In the genomic region with DNA sequence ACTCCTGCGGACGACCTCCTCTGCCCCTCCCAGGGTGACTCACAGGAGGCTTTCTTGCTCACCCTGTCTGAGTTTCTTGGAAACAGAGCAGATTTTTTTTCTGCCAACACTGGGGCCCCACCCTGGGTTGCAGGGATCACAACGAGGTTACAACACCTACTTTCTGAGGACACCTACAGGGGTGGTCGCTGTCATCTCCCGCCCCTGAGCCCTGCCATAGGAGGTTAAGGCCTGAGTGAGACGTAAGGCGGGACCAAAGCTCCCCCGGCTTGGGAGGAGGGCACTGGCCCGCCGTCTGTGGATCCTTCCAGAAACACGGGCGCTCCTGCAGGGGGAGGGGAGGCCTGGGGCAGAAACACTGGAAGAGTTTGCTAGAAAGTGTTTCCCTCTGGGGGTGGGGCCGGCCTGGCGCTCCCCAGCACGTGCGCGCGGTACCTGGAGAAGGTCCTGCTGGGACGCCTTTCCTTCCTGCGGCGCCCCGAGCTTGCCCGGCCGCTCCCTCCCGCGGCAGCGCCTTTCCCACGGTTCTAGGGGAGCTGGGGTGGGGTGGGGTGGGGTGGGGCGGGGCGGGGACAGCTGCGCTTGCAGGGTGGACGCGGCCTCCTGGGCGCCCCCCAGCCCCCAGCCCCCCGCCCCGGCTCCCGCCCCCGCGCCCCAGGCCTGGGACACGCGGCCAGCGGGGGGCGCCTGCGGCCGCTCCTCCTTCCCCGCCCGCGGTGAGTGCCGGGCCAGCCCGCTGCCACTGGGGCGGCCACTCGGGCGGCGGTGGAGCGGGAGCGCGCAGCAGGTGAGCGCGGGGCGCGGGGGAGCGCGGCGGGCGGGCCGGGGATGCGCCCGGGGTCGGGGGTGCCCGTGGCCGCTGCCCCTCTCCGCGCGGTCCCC, we compare ENCODE assay signal across 1 cellular context.
A peak's percentile ranks its signal among the peaks of the same experiment; 100 is the strongest.
TF ChIP-seq lines count a peak whose summit lies in the region.

No MANE protein-coding gene starts in this region.

TF ChIP-seq in K562, 482 proteins besides CTCF, POLR2A, EP300 and RAD21 (continued from another document and continues in another):
- TF ChIP-seq, protein P1, sequence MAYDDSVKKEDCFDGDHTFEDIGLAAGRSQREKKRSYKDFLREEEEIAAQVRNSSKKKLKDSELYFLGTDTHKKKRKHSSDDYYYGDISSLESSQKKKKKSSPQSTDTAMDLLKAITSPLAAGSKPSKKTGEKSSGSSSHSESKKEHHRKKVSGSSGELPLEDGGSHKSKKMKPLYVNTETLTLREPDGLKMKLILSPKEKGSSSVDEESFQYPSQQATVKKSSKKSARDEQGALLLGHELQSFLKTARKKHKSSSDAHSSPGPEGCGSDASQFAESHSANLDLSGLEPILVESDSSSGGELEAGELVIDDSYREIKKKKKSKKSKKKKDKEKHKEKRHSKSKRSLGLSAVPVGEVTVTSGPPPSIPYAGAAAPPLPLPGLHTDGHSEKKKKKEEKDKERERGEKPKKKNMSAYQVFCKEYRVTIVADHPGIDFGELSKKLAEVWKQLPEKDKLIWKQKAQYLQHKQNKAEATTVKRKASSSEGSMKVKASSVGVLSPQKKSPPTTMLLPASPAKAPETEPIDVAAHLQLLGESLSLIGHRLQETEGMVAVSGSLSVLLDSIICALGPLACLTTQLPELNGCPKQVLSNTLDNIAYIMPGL (CRISPR knock-in tag; IDR thresholded peaks at IDR 0.05) = 0 out of 2 replicates have a peak, but pooled peaks have one; percentile 53
- peak; percentile 73 to 76; a peak in 3 of 4 replicates for TF ChIP-seq KDM1A (IDR thresholded peaks at IDR 0.05)
- no peak for TF ChIP-seq TAF9B (IDR thresholded peaks at IDR 0.05; ENCODE audit: partially characterized antibody)
- TF ChIP-seq, protein P2, sequence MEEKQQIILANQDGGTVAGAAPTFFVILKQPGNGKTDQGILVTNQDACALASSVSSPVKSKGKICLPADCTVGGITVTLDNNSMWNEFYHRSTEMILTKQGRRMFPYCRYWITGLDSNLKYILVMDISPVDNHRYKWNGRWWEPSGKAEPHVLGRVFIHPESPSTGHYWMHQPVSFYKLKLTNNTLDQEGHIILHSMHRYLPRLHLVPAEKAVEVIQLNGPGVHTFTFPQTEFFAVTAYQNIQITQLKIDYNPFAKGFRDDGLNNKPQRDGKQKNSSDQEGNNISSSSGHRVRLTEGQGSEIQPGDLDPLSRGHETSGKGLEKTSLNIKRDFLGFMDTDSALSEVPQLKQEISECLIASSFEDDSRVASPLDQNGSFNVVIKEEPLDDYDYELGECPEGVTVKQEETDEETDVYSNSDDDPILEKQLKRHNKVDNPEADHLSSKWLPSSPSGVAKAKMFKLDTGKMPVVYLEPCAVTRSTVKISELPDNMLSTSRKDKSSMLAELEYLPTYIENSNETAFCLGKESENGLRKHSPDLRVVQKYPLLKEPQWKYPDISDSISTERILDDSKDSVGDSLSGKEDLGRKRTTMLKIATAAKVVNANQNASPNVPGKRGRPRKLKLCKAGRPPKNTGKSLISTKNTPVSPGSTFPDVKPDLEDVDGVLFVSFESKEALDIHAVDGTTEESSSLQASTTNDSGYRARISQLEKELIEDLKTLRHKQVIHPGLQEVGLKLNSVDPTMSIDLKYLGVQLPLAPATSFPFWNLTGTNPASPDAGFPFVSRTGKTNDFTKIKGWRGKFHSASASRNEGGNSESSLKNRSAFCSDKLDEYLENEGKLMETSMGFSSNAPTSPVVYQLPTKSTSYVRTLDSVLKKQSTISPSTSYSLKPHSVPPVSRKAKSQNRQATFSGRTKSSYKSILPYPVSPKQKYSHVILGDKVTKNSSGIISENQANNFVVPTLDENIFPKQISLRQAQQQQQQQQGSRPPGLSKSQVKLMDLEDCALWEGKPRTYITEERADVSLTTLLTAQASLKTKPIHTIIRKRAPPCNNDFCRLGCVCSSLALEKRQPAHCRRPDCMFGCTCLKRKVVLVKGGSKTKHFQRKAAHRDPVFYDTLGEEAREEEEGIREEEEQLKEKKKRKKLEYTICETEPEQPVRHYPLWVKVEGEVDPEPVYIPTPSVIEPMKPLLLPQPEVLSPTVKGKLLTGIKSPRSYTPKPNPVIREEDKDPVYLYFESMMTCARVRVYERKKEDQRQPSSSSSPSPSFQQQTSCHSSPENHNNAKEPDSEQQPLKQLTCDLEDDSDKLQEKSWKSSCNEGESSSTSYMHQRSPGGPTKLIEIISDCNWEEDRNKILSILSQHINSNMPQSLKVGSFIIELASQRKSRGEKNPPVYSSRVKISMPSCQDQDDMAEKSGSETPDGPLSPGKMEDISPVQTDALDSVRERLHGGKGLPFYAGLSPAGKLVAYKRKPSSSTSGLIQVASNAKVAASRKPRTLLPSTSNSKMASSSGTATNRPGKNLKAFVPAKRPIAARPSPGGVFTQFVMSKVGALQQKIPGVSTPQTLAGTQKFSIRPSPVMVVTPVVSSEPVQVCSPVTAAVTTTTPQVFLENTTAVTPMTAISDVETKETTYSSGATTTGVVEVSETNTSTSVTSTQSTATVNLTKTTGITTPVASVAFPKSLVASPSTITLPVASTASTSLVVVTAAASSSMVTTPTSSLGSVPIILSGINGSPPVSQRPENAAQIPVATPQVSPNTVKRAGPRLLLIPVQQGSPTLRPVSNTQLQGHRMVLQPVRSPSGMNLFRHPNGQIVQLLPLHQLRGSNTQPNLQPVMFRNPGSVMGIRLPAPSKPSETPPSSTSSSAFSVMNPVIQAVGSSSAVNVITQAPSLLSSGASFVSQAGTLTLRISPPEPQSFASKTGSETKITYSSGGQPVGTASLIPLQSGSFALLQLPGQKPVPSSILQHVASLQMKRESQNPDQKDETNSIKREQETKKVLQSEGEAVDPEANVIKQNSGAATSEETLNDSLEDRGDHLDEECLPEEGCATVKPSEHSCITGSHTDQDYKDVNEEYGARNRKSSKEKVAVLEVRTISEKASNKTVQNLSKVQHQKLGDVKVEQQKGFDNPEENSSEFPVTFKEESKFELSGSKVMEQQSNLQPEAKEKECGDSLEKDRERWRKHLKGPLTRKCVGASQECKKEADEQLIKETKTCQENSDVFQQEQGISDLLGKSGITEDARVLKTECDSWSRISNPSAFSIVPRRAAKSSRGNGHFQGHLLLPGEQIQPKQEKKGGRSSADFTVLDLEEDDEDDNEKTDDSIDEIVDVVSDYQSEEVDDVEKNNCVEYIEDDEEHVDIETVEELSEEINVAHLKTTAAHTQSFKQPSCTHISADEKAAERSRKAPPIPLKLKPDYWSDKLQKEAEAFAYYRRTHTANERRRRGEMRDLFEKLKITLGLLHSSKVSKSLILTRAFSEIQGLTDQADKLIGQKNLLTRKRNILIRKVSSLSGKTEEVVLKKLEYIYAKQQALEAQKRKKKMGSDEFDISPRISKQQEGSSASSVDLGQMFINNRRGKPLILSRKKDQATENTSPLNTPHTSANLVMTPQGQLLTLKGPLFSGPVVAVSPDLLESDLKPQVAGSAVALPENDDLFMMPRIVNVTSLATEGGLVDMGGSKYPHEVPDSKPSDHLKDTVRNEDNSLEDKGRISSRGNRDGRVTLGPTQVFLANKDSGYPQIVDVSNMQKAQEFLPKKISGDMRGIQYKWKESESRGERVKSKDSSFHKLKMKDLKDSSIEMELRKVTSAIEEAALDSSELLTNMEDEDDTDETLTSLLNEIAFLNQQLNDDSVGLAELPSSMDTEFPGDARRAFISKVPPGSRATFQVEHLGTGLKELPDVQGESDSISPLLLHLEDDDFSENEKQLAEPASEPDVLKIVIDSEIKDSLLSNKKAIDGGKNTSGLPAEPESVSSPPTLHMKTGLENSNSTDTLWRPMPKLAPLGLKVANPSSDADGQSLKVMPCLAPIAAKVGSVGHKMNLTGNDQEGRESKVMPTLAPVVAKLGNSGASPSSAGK (IDR thresholded peaks at IDR 0.05) = peak; percentile 62
- no peak for TF ChIP-seq ZNF511 (CRISPR knock-in tag; IDR thresholded peaks at IDR 0.05)
- peak; percentile 61; the same call in 1 of the 2 replicates for TF ChIP-seq MTA3 (IDR thresholded peaks at IDR 0.05; ENCODE audit: borderline replicate concordance)
- peak in 2 of 3 experiments; percentile 17 to 23 for TF ChIP-seq YY1 (IDR thresholded peaks at IDR 0.05; ENCODE audit: borderline replicate concordance in 1 of 3, control insufficient read depth in 1 of 3, extremely low read depth in 1 of 3, insufficient read depth in 3 of 3, insufficient read length in 1 of 3, insufficient replicate concordance in 2 of 3, low read depth in 1 of 3, low read length in 2 of 3)
- TF ChIP-seq FOSL1 (tag; conservative IDR thresholded peaks at IDR 0.05) = peak; percentile 91
- no peak for TF ChIP-seq FOXA3 (CRISPR knock-in tag; conservative IDR thresholded peaks at IDR 0.05 in 1 of 2, IDR thresholded peaks at IDR 0.05 in 1 of 2)
- peak; percentile 96 for TF ChIP-seq JUND (IDR thresholded peaks at IDR 0.05; ENCODE audit: borderline replicate concordance, low read depth, low read length)
- TF ChIP-seq JUND (tag; IDR thresholded peaks at IDR 0.05; ENCODE audit: borderline replicate concordance, low read depth, low read length) = peak; percentile 92; the same call in 1 of the 3 replicates
- TF ChIP-seq, protein P3, sequence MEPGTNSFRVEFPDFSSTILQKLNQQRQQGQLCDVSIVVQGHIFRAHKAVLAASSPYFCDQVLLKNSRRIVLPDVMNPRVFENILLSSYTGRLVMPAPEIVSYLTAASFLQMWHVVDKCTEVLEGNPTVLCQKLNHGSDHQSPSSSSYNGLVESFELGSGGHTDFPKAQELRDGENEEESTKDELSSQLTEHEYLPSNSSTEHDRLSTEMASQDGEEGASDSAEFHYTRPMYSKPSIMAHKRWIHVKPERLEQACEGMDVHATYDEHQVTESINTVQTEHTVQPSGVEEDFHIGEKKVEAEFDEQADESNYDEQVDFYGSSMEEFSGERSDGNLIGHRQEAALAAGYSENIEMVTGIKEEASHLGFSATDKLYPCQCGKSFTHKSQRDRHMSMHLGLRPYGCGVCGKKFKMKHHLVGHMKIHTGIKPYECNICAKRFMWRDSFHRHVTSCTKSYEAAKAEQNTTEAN (CRISPR knock-in tag; IDR thresholded peaks at IDR 0.05) = no peak
- peak; percentile 60; the same call in 1 of the 2 replicates for TF ChIP-seq GATAD2B (IDR thresholded peaks at IDR 0.05; ENCODE audit: borderline replicate concordance)
- TF ChIP-seq SIN3A (IDR thresholded peaks at IDR 0.05; ENCODE audit: borderline replicate concordance in 2 of 2, control insufficient read depth in 1 of 2, low read depth in 2 of 2, low read length in 2 of 2) = peak in 1 of 2 experiments; percentile 52; a peak in 1 of 4 replicates
- TF ChIP-seq NEUROD1 (IDR thresholded peaks at IDR 0.05; ENCODE audit: borderline replicate concordance, low read depth, low read length, partially characterized antibody) = peak; percentile 36
- TF ChIP-seq ZNF12 (CRISPR knock-in tag; IDR thresholded peaks at IDR 0.05) = 0 out of 2 replicates have a peak, but pooled peaks have one; percentile 61
- TF ChIP-seq TRIM24 (IDR thresholded peaks at IDR 0.05) = peak in 1 of 2 experiments; percentile 40; a peak in 1 of 4 replicates
- peak; percentile 7 for TF ChIP-seq HNRNPLL (IDR thresholded peaks at IDR 0.05; ENCODE audit: low read depth, low read length, poor library complexity, severe bottlenecking)
- no peak for TF ChIP-seq ZBED1 (IDR thresholded peaks at IDR 0.05)
- TF ChIP-seq, protein P4, sequence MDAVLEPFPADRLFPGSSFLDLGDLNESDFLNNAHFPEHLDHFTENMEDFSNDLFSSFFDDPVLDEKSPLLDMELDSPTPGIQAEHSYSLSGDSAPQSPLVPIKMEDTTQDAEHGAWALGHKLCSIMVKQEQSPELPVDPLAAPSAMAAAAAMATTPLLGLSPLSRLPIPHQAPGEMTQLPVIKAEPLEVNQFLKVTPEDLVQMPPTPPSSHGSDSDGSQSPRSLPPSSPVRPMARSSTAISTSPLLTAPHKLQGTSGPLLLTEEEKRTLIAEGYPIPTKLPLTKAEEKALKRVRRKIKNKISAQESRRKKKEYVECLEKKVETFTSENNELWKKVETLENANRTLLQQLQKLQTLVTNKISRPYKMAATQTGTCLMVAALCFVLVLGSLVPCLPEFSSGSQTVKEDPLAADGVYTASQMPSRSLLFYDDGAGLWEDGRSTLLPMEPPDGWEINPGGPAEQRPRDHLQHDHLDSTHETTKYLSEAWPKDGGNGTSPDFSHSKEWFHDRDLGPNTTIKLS (IDR thresholded peaks at IDR 0.05; ENCODE audit: borderline replicate concordance, low read depth) = 0 out of 2 replicates have a peak, but pooled peaks have one; percentile 26
- no peak for TF ChIP-seq ZNF143 (CRISPR knock-in tag; IDR thresholded peaks at IDR 0.05)
- TF ChIP-seq ZNF778 (CRISPR knock-in tag; IDR thresholded peaks at IDR 0.05) = no peak
- TF ChIP-seq ARID1B (IDR thresholded peaks at IDR 0.05) = peak; percentile 83
- peak; percentile 39 for TF ChIP-seq HMGN3 (IDR thresholded peaks at IDR 0.05; ENCODE audit: borderline replicate concordance, extremely low read depth, insufficient read length, low read depth, low read length)
- TF ChIP-seq C11orf30 (IDR thresholded peaks at IDR 0.05; ENCODE audit: low read depth) = no peak
- peak; percentile 67; the same call in 1 of the 2 replicates for TF ChIP-seq CTBP1 (IDR thresholded peaks at IDR 0.05; ENCODE audit: borderline replicate concordance)
- no peak for TF ChIP-seq KAT2B (IDR thresholded peaks at IDR 0.05; ENCODE audit: low read depth, low read length)
- peak; percentile 69; the same call in 1 of the 2 replicates for TF ChIP-seq PHF21A (IDR thresholded peaks at IDR 0.05; ENCODE audit: borderline replicate concordance, low read depth)
- TF ChIP-seq WHSC1 (IDR thresholded peaks at IDR 0.05; ENCODE audit: low read length) = no peak
- TF ChIP-seq, protein P5, sequence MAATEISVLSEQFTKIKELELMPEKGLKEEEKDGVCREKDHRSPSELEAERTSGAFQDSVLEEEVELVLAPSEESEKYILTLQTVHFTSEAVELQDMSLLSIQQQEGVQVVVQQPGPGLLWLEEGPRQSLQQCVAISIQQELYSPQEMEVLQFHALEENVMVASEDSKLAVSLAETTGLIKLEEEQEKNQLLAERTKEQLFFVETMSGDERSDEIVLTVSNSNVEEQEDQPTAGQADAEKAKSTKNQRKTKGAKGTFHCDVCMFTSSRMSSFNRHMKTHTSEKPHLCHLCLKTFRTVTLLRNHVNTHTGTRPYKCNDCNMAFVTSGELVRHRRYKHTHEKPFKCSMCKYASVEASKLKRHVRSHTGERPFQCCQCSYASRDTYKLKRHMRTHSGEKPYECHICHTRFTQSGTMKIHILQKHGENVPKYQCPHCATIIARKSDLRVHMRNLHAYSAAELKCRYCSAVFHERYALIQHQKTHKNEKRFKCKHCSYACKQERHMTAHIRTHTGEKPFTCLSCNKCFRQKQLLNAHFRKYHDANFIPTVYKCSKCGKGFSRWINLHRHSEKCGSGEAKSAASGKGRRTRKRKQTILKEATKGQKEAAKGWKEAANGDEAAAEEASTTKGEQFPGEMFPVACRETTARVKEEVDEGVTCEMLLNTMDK (IDR thresholded peaks at IDR 0.05; ENCODE audit: borderline replicate concordance, insufficient read depth, low read depth, low read length, poor library complexity, severe bottlenecking) = peak; percentile 71
